ENCODE assay signal across 23 cellular contexts in the genomic region with DNA sequence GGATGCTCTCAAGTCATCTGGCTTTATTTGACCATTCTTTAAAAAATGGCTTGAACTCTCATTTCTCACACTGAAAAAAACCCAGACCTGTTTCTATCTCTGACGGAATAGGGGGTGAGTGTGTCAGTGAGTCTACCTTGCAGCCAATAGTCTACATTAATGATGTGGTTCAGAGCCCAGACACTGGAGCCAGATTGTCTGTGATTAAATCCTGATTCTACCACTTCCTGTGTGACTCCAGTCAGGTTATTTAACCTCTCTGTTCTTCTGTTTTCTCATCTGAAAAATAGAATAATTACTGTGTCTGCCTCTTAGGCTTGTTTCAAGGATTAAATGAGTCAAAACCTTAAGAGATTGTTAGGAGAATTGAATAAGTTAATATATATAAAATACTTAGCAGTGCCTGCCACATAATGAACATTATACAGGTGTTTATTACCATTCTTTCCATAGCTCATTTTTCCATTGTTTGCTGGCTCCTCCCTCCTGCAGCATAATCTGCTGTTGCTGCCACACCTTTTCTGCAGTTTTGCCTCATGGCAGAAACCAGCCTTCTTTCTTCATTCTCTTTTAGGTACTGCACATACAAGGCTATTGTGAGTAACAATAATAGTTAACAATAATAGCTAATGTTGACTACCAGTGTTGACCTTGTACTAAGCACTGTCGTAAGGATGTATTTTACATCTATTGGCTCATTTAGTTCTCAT.
DNase-seq lines count a peak whose midpoint lies in the region; ATAC-seq and TF ChIP-seq lines count a peak whose summit lies in the region.
"Had no signal": no experiment of that assay in that cellular context is flagged by ENCODE, and none has a peak within 500 bp of the region (broad histone marks: within the 10 kb centered on the region; RNA-seq: fewer than 3 reads in every experiment).

No MANE protein-coding gene starts in this region.

- no peak overlapping the region for H3K9ac ChIP-seq in smooth muscle cell (ENCODE audit: low read depth)
- H3K9ac ChIP-seq: SK-N-SH had no signal

- H3K4me1 Mint-ChIP-seq in activated naive CD4-positive, alpha-beta T cell treated with anti-CD3 and anti-CD28 coated beads, Interleukin-2, amount 50 U/mL, for 24 hours, result peaks cover 14% of the 10 kb centered on the region
- H3K4me1 Mint-ChIP-seq in effector memory CD8-positive, alpha-beta T cell (ENCODE audit: low read depth in 2 of 2), result peaks cover 4 to 12% of the 10 kb centered on the region in 2 donors
- peaks cover 12% of the 10 kb centered on the region for H3K4me1 Mint-ChIP-seq in stimulated activated naive CD8-positive, alpha-beta T cell treated with anti-CD3 and anti-CD28 coated beads, Interleukin-15, amount 100 ng/mL, for 72 hours

- H3K4me3 ChIP-seq in Jurkat, Clone E6-1 (ENCODE audit: low read length), result no peak overlapping the region
- no peak overlapping the region for H3K4me3 ChIP-seq in smooth muscle cell
- H3K4me3 ChIP-seq: cardiac muscle cell, heart right ventricle, left lung, ovary had no signal

- H3K36me3 ChIP-seq in smooth muscle cell (ENCODE audit: low read depth), result no peaks in the 10 kb centered on the region
- H3K36me3 ChIP-seq: cardiac muscle cell, heart right ventricle, left lung, ovary had no signal

- H3F3A ChIP-seq in smooth muscle cell (ENCODE audit: low read depth), result no peaks in the 10 kb centered on the region

- WGBS in smooth muscle cell (ENCODE audit: low lambda C conversion rate), result 91% methylated on average over 2 of the region's 2 CpGs

- no peaks in the 10 kb centered on the region for H3K9me3 ChIP-seq in smooth muscle cell (replicated peaks; ENCODE audit: low read depth)
- H3K9me3 ChIP-seq: heart right ventricle, left lung, ovary, SK-N-SH had no signal

- ATAC-seq in effector memory CD8-positive, alpha-beta T cell (replicated peaks), result peak; percentile 75
- peak; percentile 91 for ATAC-seq in stimulated activated naive CD8-positive, alpha-beta T cell treated with anti-CD3 and anti-CD28 coated beads, Interleukin-15, amount 100 ng/mL, for 72 hours
- ATAC-seq in GM21381 (IDR thresholded peaks at IDR 0.05; ENCODE audit: unreplicated experiment), result no peak
- ATAC-seq in HG03469 (IDR thresholded peaks at IDR 0.05; ENCODE audit: unreplicated experiment), result no peak
- ATAC-seq: heart right ventricle, left lung, right cardiac atrium had no signal

- H3K4me2 ChIP-seq in smooth muscle cell, result no peak overlapping the region
- H3K4me2 ChIP-seq: SK-N-SH had no signal

- H3K79me2 ChIP-seq in smooth muscle cell (ENCODE audit: low read depth), result no peaks in the 10 kb centered on the region

- H2AFZ ChIP-seq in smooth muscle cell (ENCODE audit: low read depth), result no peak overlapping the region

- H3K27me3 ChIP-seq in smooth muscle cell (ENCODE audit: low read depth), result no peaks in the 10 kb centered on the region
- H3K27me3 ChIP-seq: cardiac muscle cell, heart right ventricle, left lung, ovary had no signal

- no peaks in the 10 kb centered on the region for H3K4me1 ChIP-seq in smooth muscle cell (ENCODE audit: low read depth)

- no peak for TF ChIP-seq CTCF in smooth muscle cell (IDR thresholded peaks at IDR 0.05; ENCODE audit: borderline replicate concordance, insufficient read depth, poor library complexity, severe bottlenecking)

- DNase-seq in activated naive CD4-positive, alpha-beta T cell treated with Interleukin-2 at 50 U/mL for 16 hours, result no peak
- DNase-seq in Jurkat, Clone E6-1 (ENCODE audit: low read depth, low spot score), result peak; percentile 35
- peak in 1 of 3 experiments; percentile 7 for DNase-seq in effector memory CD8-positive, alpha-beta T cell
- DNase-seq in stimulated activated naive CD8-positive, alpha-beta T cell treated with anti-CD3 and anti-CD28 coated beads, Interleukin-15, amount 100 ng/mL, for 72 hours, result no peak
- DNase-seq in smooth muscle cell (lab: John Stamatoyannopoulos, UW; ENCODE audit: unreplicated experiment), result no peak
- DNase-seq: heart right ventricle; HFFc6; left lung; NCI-H1694; NCI-H2171 treated with DMSO at 0.1 percent for 48 hours; NCI-H526; ovary; right cardiac atrium; SK-N-SH; stimulated activated CD4-positive, alpha-beta T cell treated with anti-CD3 and anti-CD28 coated beads, Interleukin-15, amount 100 ng/mL, for 24 hours; stimulated activated CD8-positive, alpha-beta memory T cell treated with anti-CD3 and anti-CD28 coated beads, Interleukin-4, amount 100 ng/mL, for 48 hours had no signal

- H3K27ac ChIP-seq in smooth muscle cell (ENCODE audit: low read depth), result no peak overlapping the region
- H3K27ac ChIP-seq: cardiac muscle cell, heart right ventricle, left lung, ovary had no signal

- no peak overlapping the region for H3K4me3 Mint-ChIP-seq in activated naive CD4-positive, alpha-beta T cell treated with anti-CD3 and anti-CD28 coated beads, Interleukin-2, amount 50 U/mL, for 24 hours
- H3K4me3 Mint-ChIP-seq in effector memory CD8-positive, alpha-beta T cell, result no peak overlapping the region
- no peak overlapping the region for H3K4me3 Mint-ChIP-seq in stimulated activated naive CD8-positive, alpha-beta T cell treated with anti-CD3 and anti-CD28 coated beads, Interleukin-15, amount 100 ng/mL, for 72 hours
- H3K4me3 Mint-ChIP-seq: CD14-positive monocyte, HFFc6, nephron had no signal

- H4K20me1 ChIP-seq in smooth muscle cell (ENCODE audit: low read depth), result no peaks in the 10 kb centered on the region

- peak overlapping the region; percentile 79 for H3K27ac Mint-ChIP-seq in activated naive CD4-positive, alpha-beta T cell treated with anti-CD3 and anti-CD28 coated beads, Interleukin-2, amount 50 U/mL, for 24 hours
- H3K27ac Mint-ChIP-seq in effector memory CD8-positive, alpha-beta T cell, result peak overlapping the region in 1 of 2 donors; percentile 47
- H3K27ac Mint-ChIP-seq in stimulated activated naive CD8-positive, alpha-beta T cell treated with anti-CD3 and anti-CD28 coated beads, Interleukin-15, amount 100 ng/mL, for 72 hours, result no peak overlapping the region
- H3K27ac Mint-ChIP-seq: activated T-helper 2 cell treated with anti-CD3 and anti-CD28 coated beads, Interferon-gamma antibody, Interleukin-2, Interleukin-4, amounts not matched to agents 10 μg/mL and 5 μg/mL and 100 μg/mL, durations not matched to agents 14 hours and 24 hours and 36 hours; CD14-positive monocyte; HFFc6; nephron had no signal

- H3K27me3 Mint-ChIP-seq in activated naive CD4-positive, alpha-beta T cell treated with anti-CD3 and anti-CD28 coated beads, Interleukin-2, amount 50 U/mL, for 24 hours, result no peaks in the 10 kb centered on the region
- H3K27me3 Mint-ChIP-seq in effector memory CD8-positive, alpha-beta T cell, result no peaks in the 10 kb centered on the region
- no peaks in the 10 kb centered on the region for H3K27me3 Mint-ChIP-seq in stimulated activated naive CD8-positive, alpha-beta T cell treated with anti-CD3 and anti-CD28 coated beads, Interleukin-15, amount 100 ng/mL, for 72 hours

- no peaks in the 10 kb centered on the region for H3K9me3 Mint-ChIP-seq in activated naive CD4-positive, alpha-beta T cell treated with anti-CD3 and anti-CD28 coated beads, Interleukin-2, amount 50 U/mL, for 24 hours
- no peaks in the 10 kb centered on the region for H3K9me3 Mint-ChIP-seq in effector memory CD8-positive, alpha-beta T cell
- peaks cover 0 to 6% of the 10 kb centered on the region in 2 donors for H3K9me3 Mint-ChIP-seq in stimulated activated naive CD8-positive, alpha-beta T cell treated with anti-CD3 and anti-CD28 coated beads, Interleukin-15, amount 100 ng/mL, for 72 hours
- H3K9me3 Mint-ChIP-seq: activated T-helper 2 cell treated with anti-CD3 and anti-CD28 coated beads, Interferon-gamma antibody, Interleukin-2, Interleukin-4, amounts not matched to agents 10 μg/mL and 5 μg/mL and 100 μg/mL, durations not matched to agents 14 hours and 24 hours and 36 hours; CD14-positive monocyte; HFFc6; nephron had no signal

- no peaks in the 10 kb centered on the region for H3K36me3 Mint-ChIP-seq in activated naive CD4-positive, alpha-beta T cell treated with anti-CD3 and anti-CD28 coated beads, Interleukin-2, amount 50 U/mL, for 24 hours
- H3K36me3 Mint-ChIP-seq in effector memory CD8-positive, alpha-beta T cell (ENCODE audit: insufficient read depth), result peaks cover 2% of the 10 kb centered on the region
- H3K36me3 Mint-ChIP-seq: CD14-positive monocyte had no signal

Comparison
In these comparisons a context has a peak if more than half of its experiments do, and no peak if none do; other contexts are left out.
1. ATAC-seq: peak in effector memory CD8-positive, alpha-beta T cell (single experiment) and stimulated activated naive CD8-positive, alpha-beta T cell treated with anti-CD3 and anti-CD28 coated beads, Interleukin-15, amount 100 ng/mL, for 72 hours (single experiment); none in GM21381 (single experiment) and HG03469 (single experiment).